Comparison of ENCODE assay signal across 21 cellular contexts in the genomic region with DNA sequence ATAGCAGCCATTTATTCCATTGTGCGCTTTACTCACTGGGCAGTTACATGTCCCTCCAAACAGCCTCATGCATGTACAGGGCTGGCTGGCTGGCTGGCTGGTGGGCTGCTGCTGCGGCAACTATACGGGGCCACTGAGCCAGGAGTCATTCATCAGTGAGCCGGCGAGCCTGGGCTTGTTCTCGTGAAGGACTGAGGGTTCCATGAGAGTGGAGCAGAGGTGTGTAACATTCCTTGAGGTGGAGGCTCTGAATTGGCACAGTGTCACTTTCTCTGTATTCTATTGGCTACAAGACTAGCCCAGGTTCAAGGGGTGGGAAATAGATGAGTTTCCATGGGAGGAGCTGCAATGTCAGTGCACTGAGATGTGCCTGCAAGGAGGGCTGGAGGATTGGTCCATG.
DNase-seq lines count a peak whose midpoint lies in the region; ATAC-seq and TF ChIP-seq lines count a peak whose summit lies in the region.
"Had no signal": no experiment of that assay in that cellular context is flagged by ENCODE, and none has a peak within 500 bp of the region (broad histone marks: within the 10 kb centered on the region; RNA-seq: fewer than 3 reads in every experiment).

No MANE protein-coding gene starts in this region.

- H3K9ac ChIP-seq in mammary epithelial cell (ENCODE audit: insufficient read depth, low read length), result no peak overlapping the region
- H3K9ac ChIP-seq in muscle layer of colon (ENCODE audit: low read length), result no peak overlapping the region

- H2AFZ ChIP-seq in mammary epithelial cell (ENCODE audit: low read depth, low read length), result no peak overlapping the region

- intact Hi-C loops in left ventricle myocardium inferior (cut with micrococcal nuclease) (no loop called here), left cardiac atrium (cut with DNase I) (no loop called here), mammary epithelial cell (cut with micrococcal nuclease) (loop anchor here (2.0 kb wide), 1 partner anchor 16 kb away; no protein-coding TSS in a partner anchor)

- no peak overlapping the region for H3K4me3 ChIP-seq in left ventricle myocardium inferior
- H3K4me3 ChIP-seq in mammary epithelial cell (replicated peaks in 1 of 3; ENCODE audit: insufficient read depth in 1 of 3, low read depth in 2 of 3, low read length in 3 of 3), result peak overlapping the region in 1 of 3 experiments; percentile 2
- no peak overlapping the region for H3K4me3 ChIP-seq in muscle layer of colon (ENCODE audit: low read depth in 1 of 2, low read length in 2 of 2)
- H3K4me3 ChIP-seq: prostate gland, spleen, vagina had no signal

- H4K20me1 ChIP-seq in mammary epithelial cell (ENCODE audit: insufficient read depth, low read length), result no peaks in the 10 kb centered on the region

- H3K9me3 ChIP-seq in left ventricle myocardium inferior (replicated peaks) (no peaks in the 10 kb centered on the region), mammary epithelial cell (replicated peaks; ENCODE audit: insufficient read depth, low read length) (no peaks in the 10 kb centered on the region), muscle layer of colon (ENCODE audit: low read length) (no peaks in the 10 kb centered on the region)
- H3K9me3 ChIP-seq: prostate gland, spleen, vagina had no signal

- ATAC-seq in left cardiac atrium (no peak), HG02973 (IDR thresholded peaks at IDR 0.05; ENCODE audit: unreplicated experiment) (no peak)

- peak overlapping the region; percentile 76 for H3K4me2 ChIP-seq in mammary epithelial cell (ENCODE audit: insufficient read depth, low read depth, low read length)

- H3K36me3 ChIP-seq in left ventricle myocardium inferior (peaks cover 14% of the 10 kb centered on the region), mammary epithelial cell (ENCODE audit: insufficient read depth, low read length) (no peaks in the 10 kb centered on the region), muscle layer of colon (ENCODE audit: insufficient read depth, low read length) (peaks cover 3% of the 10 kb centered on the region)
- H3K36me3 ChIP-seq: prostate gland, vagina had no signal

- dilution Hi-C loops in mammary epithelial cell (cut with HindIII; ENCODE audit: low sequenced_read_pairs), result loop anchor here (5.0 kb wide), 1 partner anchor 49 kb away; no protein-coding TSS in a partner anchor

- 6% methylated on average over 6 of the region's 6 CpGs for whole genome bisulfite sequencing in mammary epithelial cell (ENCODE audit: low coverage, missing lambda C conversion rate)

- H3K27ac ChIP-seq in left ventricle myocardium inferior (replicated peaks), result peak overlapping the region; percentile 92
- H3K27ac ChIP-seq in mammary epithelial cell (ENCODE audit: insufficient read depth, low read depth, low read length), result peak overlapping the region; percentile 77
- peak overlapping the region; percentile 52 for H3K27ac ChIP-seq in muscle layer of colon (ENCODE audit: low read depth, low read length)
- H3K27ac ChIP-seq: spleen had no signal

- no TSS peak for BruUV-seq in mammary epithelial cell (replicated peaks; lab: Mats Ljungman, UMichigan)

- peaks cover 54% of the 10 kb centered on the region for H3K79me2 ChIP-seq in mammary epithelial cell (ENCODE audit: insufficient read depth, low read length)

- H3K4me1 ChIP-seq in left ventricle myocardium inferior (peaks cover 95% of the 10 kb centered on the region), mammary epithelial cell (ENCODE audit: insufficient read depth, low read length) (peaks cover 53% of the 10 kb centered on the region), muscle layer of colon (ENCODE audit: insufficient read depth, low read length) (peaks cover 66% of the 10 kb centered on the region)
- H3K4me1 ChIP-seq: prostate gland had no signal

- CTCF ChIA-PET in mammary epithelial cell (lab: Charles Lee; ENCODE audit: low non-redundant PET), result no interaction called here

- H3K27me3 ChIP-seq in left ventricle myocardium inferior (ENCODE audit: low read depth), result no peaks in the 10 kb centered on the region
- no peaks in the 10 kb centered on the region for H3K27me3 ChIP-seq in mammary epithelial cell (ENCODE audit: insufficient read depth, low read length)
- H3K27me3 ChIP-seq in muscle layer of colon (ENCODE audit: control insufficient read depth in 1 of 2, insufficient read depth in 2 of 2, low read length in 2 of 2), result no peaks in the 10 kb centered on the region
- H3K27me3 ChIP-seq: spleen, vagina had no signal

- no peak for TF ChIP-seq CTCF in left ventricle myocardium inferior (IDR thresholded peaks at IDR 0.05; ENCODE audit: borderline replicate concordance)
- TF ChIP-seq CTCF in mammary epithelial cell (conservative IDR thresholded peaks at IDR 0.05 in 1 of 2, IDR thresholded peaks at IDR 0.05 in 1 of 2; ENCODE audit: extremely low read depth in 1 of 2, insufficient read depth in 1 of 2, low read depth in 1 of 2, low read length in 2 of 2), result no peak

- DNase-seq in left ventricle myocardium inferior (no peak), left cardiac atrium (no peak), mammary epithelial cell (peak; percentile 96), NCI-H187 treated with DMSO at 0.1 percent for 48 hours (lab: John Stamatoyannopoulos, UW) (no peak), NOMO-1 treated with DMSO at 0.1 percent for 48 hours (lab: John Stamatoyannopoulos, UW; ENCODE audit: unreplicated experiment) (no peak), NCI-H748 treated with DMSO at 0.1 percent for 48 hours (lab: John Stamatoyannopoulos, UW) (no peak)
- DNase-seq: activated CD4-positive, alpha-beta T cell treated with anti-CD3 and anti-CD28 coated beads, Interleukin-2, amount 10 ng/mL, durations not matched to agents 24 days and 14 days; activated CD8-positive, alpha-beta memory T cell treated with anti-CD3 and anti-CD28 coated beads, Interleukin-2, amount 10 ng/mL, durations not matched to agents 7 days and 5 days; activated naive CD8-positive, alpha-beta T cell treated with anti-CD3 and anti-CD28 coated beads for 36 hours; COR-L47; EL; foreskin fibroblast; NCI-H1105 treated with DMSO at 0.1 percent for 48 hours; NCI-H524; Right ventricle myocardium superior; spleen; T-helper 1 cell had no signal

- in situ Hi-C loops in mammary epithelial cell (cut with MboI; ENCODE audit: low sequenced_read_pairs in 2 of 2), result no loop called here
